13 cellular contexts compared by ENCODE assay signal in the genomic region with DNA sequence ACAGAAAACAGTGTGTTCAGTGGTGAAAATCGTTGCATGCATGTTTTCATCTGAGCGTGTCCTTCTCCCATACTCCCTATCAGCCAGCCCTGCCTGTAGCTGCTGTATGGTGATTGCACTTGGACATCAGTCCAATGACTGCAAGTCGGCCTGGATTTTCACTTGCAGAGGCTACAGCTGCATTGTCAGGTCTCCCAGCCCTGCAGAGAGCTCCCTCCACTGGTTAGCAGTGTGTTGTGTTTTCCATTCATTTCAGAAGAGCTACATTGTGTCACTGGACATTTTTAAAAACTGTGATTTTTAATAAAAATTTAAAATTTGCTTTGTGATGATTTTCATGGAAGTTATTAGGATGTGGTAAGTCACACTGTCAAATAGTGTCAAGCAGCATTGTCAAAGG.
DNase-seq lines count a peak whose midpoint lies in the region; ATAC-seq and TF ChIP-seq lines count a peak whose summit lies in the region.
"Had no signal": no experiment of that assay in that cellular context is flagged by ENCODE, and none has a peak within 500 bp of the region (broad histone marks: within the 10 kb centered on the region; RNA-seq: fewer than 3 reads in every experiment).

No MANE protein-coding gene starts in this region.

- DNase-seq in AG09309 (ENCODE audit: low read depth) (no peak), GM12865 (ENCODE audit: low read depth) (no peak), adipocyte (ENCODE audit: low read depth) (peak; percentile 14), iris pigment epithelial cell (ENCODE audit: low read depth) (peak; percentile 31), esophagus squamous epithelium (lab: John Stamatoyannopoulos, UW) (no peak)
- DNase-seq in activated naive CD8-positive, alpha-beta T cell treated with anti-CD3 and anti-CD28 coated beads, Interleukin-2, amount 50 U/mL, for 24 hours = no peak
- DNase-seq: activated CD4-positive, alpha-beta T cell treated with anti-CD3 and anti-CD28 coated beads for 36 hours; effector CD4-positive, alpha-beta T cell; HCEC 1CT; hippocampal formation; NCI-H1092 had no signal

- peaks cover 2% of the 10 kb centered on the region for H3K4me1 ChIP-seq in adipocyte (ENCODE audit: control insufficient read depth, insufficient read depth, low read length)
- peaks cover 0 to 2% (median 0%) of the 10 kb centered on the region in 3 donors for H3K4me1 ChIP-seq in esophagus squamous epithelium

- no peak for TF ChIP-seq POLR2A in esophagus squamous epithelium (IDR thresholded peaks at IDR 0.05)

- H3K27ac Mint-ChIP-seq in activated naive CD8-positive, alpha-beta T cell treated with anti-CD3 and anti-CD28 coated beads, Interleukin-2, amount 50 U/mL, for 24 hours = no peak overlapping the region
- H3K27ac Mint-ChIP-seq: activated CD4-positive, alpha-beta T cell treated with anti-CD3 and anti-CD28 coated beads for 36 hours had no signal

- H3K4me3 ChIP-seq in AG09309 (ENCODE audit: control insufficient read depth, low read depth, low read length) (no peak overlapping the region), GM12865 (ENCODE audit: low read depth, low read length) (no peak overlapping the region), adipocyte (ENCODE audit: low read length) (no peak overlapping the region), esophagus squamous epithelium (no peak overlapping the region)

- no peaks in the 10 kb centered on the region for H3K9me3 Mint-ChIP-seq in activated naive CD8-positive, alpha-beta T cell treated with anti-CD3 and anti-CD28 coated beads, Interleukin-2, amount 50 U/mL, for 24 hours

- peaks cover 12% of the 10 kb centered on the region for H3K9me3 ChIP-seq in adipocyte (ENCODE audit: control insufficient read depth, low read length)
- no peaks in the 10 kb centered on the region for H3K9me3 ChIP-seq in esophagus squamous epithelium

- no peaks in the 10 kb centered on the region for H3K4me1 Mint-ChIP-seq in activated naive CD8-positive, alpha-beta T cell treated with anti-CD3 and anti-CD28 coated beads, Interleukin-2, amount 50 U/mL, for 24 hours
- H3K4me1 Mint-ChIP-seq: activated CD4-positive, alpha-beta T cell treated with anti-CD3 and anti-CD28 coated beads for 36 hours had no signal

- no peak overlapping the region for H3K4me3 Mint-ChIP-seq in activated naive CD8-positive, alpha-beta T cell treated with anti-CD3 and anti-CD28 coated beads, Interleukin-2, amount 50 U/mL, for 24 hours
- H3K4me3 Mint-ChIP-seq: activated CD4-positive, alpha-beta T cell treated with anti-CD3 and anti-CD28 coated beads for 36 hours had no signal

- H3K9ac ChIP-seq in adipocyte (ENCODE audit: low read length) = no peak overlapping the region

- 74 to 78% methylated on average over 3 of the region's 3 CpGs for WGBS in esophagus squamous epithelium, 2 donors

- H3K27me3 ChIP-seq in adipocyte (replicated peaks; ENCODE audit: control insufficient read depth, insufficient read depth, low read length) = peaks cover 7% of the 10 kb centered on the region
- no peaks in the 10 kb centered on the region for H3K27me3 ChIP-seq in esophagus squamous epithelium

- no peaks in the 10 kb centered on the region for H3K36me3 Mint-ChIP-seq in activated naive CD8-positive, alpha-beta T cell treated with anti-CD3 and anti-CD28 coated beads, Interleukin-2, amount 50 U/mL, for 24 hours (ENCODE audit: low read depth)

- TF ChIP-seq CTCF in AG09309 (IDR thresholded peaks at IDR 0.05; ENCODE audit: control insufficient read depth, insufficient read depth, low read depth, low read length, missing control alignments) = peak; percentile 44
- peak; percentile 2 for TF ChIP-seq CTCF in GM12865 (IDR thresholded peaks at IDR 0.05; ENCODE audit: insufficient read depth, low read depth, low read length, missing control alignments)
- no peak for TF ChIP-seq CTCF in esophagus squamous epithelium (IDR thresholded peaks at IDR 0.05)

- H3K36me3 ChIP-seq in adipocyte (ENCODE audit: control insufficient read depth, insufficient read depth, low read length, severe bottlenecking) (no peaks in the 10 kb centered on the region), esophagus squamous epithelium (peaks cover 0 to 67% (median 0%) of the 10 kb centered on the region in 3 donors)

- no peak for ATAC-seq in HG03354 (IDR thresholded peaks at IDR 0.05; ENCODE audit: poor library complexity, severe bottlenecking, unreplicated experiment)
- ATAC-seq in activated naive CD8-positive, alpha-beta T cell treated with anti-CD3 and anti-CD28 coated beads, Interleukin-2, amount 50 U/mL, for 24 hours = no peak
- no peak for ATAC-seq in HG02642 (IDR thresholded peaks at IDR 0.05; ENCODE audit: poor library complexity, unreplicated experiment)
- ATAC-seq: activated CD4-positive, alpha-beta T cell treated with anti-CD3 and anti-CD28 coated beads for 36 hours had no signal

- no peaks in the 10 kb centered on the region for H3K27me3 Mint-ChIP-seq in activated naive CD8-positive, alpha-beta T cell treated with anti-CD3 and anti-CD28 coated beads, Interleukin-2, amount 50 U/mL, for 24 hours
- H3K27me3 Mint-ChIP-seq: activated CD4-positive, alpha-beta T cell treated with anti-CD3 and anti-CD28 coated beads for 36 hours had no signal

- no peak overlapping the region for H3K27ac ChIP-seq in esophagus squamous epithelium

- intact Hi-C loops in esophagus squamous epithelium (cut with DNase I) = no loop called here

Comparison
In these comparisons a context has a peak if more than half of its experiments do, and no peak if none do; other contexts are left out.
1. DNase-seq: peak in adipocyte (single experiment) and iris pigment epithelial cell (single experiment); none in AG09309 (single experiment), GM12865 (single experiment), activated naive CD8-positive, alpha-beta T cell treated with anti-CD3 and anti-CD28 coated beads, Interleukin-2, amount 50 U/mL, for 24 hours (single experiment) and esophagus squamous epithelium (single experiment).
2. CTCF ChIP-seq: peak in AG09309 (single experiment) and GM12865 (single experiment); none in esophagus squamous epithelium (0 of 6).